In the genomic region with DNA sequence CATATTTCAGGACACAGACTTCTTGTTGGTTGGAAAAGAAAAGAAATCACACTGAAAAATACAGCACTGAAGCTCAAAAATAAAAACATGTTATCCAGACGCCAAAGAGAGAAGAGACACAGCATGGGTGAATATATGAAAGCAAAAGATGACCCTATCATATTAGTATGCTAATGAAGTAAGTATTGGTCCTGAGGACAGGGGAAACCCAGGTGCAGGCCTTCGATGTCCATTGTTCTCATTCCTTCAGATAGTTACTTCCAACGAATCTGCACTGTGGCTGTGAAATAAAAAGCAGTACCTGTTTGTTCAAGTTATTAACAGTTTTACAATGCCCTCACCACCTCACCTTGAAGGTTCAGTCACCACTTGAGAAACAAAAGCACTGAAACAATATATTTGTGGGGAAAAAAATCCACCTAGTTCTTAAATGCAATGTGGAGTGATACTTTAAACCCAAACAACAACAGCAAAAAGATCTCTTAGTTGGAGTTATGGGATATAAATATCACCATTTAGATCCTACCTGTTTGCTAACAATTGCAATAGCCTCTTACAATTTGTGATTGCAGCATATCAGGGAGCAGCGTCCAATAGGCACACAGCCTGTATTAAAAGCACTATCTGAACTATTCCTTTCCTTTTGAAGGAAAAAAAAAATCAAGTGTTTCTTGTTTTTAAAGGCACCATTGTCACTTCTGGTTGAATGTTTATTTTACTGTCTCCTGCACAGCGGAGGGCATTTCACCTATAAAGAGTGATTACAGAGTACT, we compare ENCODE assay signal across 1 cellular context.
TF ChIP-seq lines count a peak whose summit lies in the region.

No MANE protein-coding gene starts in this region.

TF ChIP-seq in WTC11, 78 proteins besides CTCF, POLR2A, EP300 and RAD21 (continued from another document):
- TF ChIP-seq, protein P1, sequence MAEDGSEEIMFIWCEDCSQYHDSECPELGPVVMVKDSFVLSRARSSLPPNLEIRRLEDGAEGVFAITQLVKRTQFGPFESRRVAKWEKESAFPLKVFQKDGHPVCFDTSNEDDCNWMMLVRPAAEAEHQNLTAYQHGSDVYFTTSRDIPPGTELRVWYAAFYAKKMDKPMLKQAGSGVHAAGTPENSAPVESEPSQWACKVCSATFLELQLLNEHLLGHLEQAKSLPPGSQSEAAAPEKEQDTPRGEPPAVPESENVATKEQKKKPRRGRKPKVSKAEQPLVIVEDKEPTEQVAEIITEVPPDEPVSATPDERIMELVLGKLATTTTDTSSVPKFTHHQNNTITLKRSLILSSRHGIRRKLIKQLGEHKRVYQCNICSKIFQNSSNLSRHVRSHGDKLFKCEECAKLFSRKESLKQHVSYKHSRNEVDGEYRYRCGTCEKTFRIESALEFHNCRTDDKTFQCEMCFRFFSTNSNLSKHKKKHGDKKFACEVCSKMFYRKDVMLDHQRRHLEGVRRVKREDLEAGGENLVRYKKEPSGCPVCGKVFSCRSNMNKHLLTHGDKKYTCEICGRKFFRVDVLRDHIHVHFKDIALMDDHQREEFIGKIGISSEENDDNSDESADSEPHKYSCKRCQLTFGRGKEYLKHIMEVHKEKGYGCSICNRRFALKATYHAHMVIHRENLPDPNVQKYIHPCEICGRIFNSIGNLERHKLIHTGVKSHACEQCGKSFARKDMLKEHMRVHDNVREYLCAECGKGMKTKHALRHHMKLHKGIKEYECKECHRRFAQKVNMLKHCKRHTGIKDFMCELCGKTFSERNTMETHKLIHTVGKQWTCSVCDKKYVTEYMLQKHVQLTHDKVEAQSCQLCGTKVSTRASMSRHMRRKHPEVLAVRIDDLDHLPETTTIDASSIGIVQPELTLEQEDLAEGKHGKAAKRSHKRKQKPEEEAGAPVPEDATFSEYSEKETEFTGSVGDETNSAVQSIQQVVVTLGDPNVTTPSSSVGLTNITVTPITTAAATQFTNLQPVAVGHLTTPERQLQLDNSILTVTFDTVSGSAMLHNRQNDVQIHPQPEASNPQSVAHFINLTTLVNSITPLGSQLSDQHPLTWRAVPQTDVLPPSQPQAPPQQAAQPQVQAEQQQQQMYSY (CRISPR knock-in tag; IDR thresholded peaks at IDR 0.05) = no peak
- TF ChIP-seq NFE2L1 (CRISPR knock-in tag; IDR thresholded peaks at IDR 0.05) (no peak), CREB1 (CRISPR knock-in tag; IDR thresholded peaks at IDR 0.05) (no peak), ZNF317 (CRISPR knock-in tag; IDR thresholded peaks at IDR 0.05; ENCODE audit: borderline replicate concordance, low read depth) (no peak), KAT7 (CRISPR knock-in tag; IDR thresholded peaks at IDR 0.05; ENCODE audit: borderline replicate concordance) (no peak), ZNF138 (CRISPR knock-in tag; conservative IDR thresholded peaks at IDR 0.05) (no peak), NFYB (CRISPR knock-in tag; conservative IDR thresholded peaks at IDR 0.05; ENCODE audit: low read depth) (no peak), SMAD3 (CRISPR knock-in tag; IDR thresholded peaks at IDR 0.05; ENCODE audit: borderline replicate concordance) (no peak), RELA (CRISPR knock-in tag; IDR thresholded peaks at IDR 0.05; ENCODE audit: borderline replicate concordance) (no peak), FOXK1 (CRISPR knock-in tag; IDR thresholded peaks at IDR 0.05) (no peak), TCF7 (CRISPR knock-in tag; IDR thresholded peaks at IDR 0.05; ENCODE audit: low read depth) (no peak), NR2C2 (CRISPR knock-in tag; IDR thresholded peaks at IDR 0.05) (no peak), GTF2I (CRISPR knock-in tag; conservative IDR thresholded peaks at IDR 0.05) (no peak), RORB (CRISPR knock-in tag; IDR thresholded peaks at IDR 0.05) (no peak)
- TF ChIP-seq, protein P2, sequence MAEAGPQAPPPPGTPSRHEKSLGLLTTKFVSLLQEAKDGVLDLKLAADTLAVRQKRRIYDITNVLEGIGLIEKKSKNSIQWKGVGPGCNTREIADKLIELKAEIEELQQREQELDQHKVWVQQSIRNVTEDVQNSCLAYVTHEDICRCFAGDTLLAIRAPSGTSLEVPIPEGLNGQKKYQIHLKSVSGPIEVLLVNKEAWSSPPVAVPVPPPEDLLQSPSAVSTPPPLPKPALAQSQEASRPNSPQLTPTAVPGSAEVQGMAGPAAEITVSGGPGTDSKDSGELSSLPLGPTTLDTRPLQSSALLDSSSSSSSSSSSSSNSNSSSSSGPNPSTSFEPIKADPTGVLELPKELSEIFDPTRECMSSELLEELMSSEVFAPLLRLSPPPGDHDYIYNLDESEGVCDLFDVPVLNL (CRISPR knock-in tag; IDR thresholded peaks at IDR 0.05; ENCODE audit: borderline replicate concordance, low read depth) = no peak
- TF ChIP-seq, protein P3, sequence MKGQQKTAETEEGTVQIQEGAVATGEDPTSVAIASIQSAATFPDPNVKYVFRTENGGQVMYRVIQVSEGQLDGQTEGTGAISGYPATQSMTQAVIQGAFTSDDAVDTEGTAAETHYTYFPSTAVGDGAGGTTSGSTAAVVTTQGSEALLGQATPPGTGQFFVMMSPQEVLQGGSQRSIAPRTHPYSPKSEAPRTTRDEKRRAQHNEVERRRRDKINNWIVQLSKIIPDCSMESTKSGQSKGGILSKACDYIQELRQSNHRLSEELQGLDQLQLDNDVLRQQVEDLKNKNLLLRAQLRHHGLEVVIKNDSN (CRISPR knock-in tag; IDR thresholded peaks at IDR 0.05) = no peak
- TF ChIP-seq, protein P4, sequence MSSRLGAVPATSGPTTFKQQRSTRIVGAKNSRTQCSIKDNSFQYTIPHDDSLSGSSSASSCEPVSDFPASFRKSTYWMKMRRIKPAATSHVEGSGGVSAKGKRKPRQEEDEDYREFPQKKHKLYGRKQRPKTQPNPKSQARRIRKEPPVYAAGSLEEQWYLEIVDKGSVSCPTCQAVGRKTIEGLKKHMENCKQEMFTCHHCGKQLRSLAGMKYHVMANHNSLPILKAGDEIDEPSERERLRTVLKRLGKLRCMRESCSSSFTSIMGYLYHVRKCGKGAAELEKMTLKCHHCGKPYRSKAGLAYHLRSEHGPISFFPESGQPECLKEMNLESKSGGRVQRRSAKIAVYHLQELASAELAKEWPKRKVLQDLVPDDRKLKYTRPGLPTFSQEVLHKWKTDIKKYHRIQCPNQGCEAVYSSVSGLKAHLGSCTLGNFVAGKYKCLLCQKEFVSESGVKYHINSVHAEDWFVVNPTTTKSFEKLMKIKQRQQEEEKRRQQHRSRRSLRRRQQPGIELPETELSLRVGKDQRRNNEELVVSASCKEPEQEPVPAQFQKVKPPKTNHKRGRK (CRISPR knock-in tag; IDR thresholded peaks at IDR 0.05; ENCODE audit: borderline replicate concordance) = no peak
- TF ChIP-seq, protein P5, sequence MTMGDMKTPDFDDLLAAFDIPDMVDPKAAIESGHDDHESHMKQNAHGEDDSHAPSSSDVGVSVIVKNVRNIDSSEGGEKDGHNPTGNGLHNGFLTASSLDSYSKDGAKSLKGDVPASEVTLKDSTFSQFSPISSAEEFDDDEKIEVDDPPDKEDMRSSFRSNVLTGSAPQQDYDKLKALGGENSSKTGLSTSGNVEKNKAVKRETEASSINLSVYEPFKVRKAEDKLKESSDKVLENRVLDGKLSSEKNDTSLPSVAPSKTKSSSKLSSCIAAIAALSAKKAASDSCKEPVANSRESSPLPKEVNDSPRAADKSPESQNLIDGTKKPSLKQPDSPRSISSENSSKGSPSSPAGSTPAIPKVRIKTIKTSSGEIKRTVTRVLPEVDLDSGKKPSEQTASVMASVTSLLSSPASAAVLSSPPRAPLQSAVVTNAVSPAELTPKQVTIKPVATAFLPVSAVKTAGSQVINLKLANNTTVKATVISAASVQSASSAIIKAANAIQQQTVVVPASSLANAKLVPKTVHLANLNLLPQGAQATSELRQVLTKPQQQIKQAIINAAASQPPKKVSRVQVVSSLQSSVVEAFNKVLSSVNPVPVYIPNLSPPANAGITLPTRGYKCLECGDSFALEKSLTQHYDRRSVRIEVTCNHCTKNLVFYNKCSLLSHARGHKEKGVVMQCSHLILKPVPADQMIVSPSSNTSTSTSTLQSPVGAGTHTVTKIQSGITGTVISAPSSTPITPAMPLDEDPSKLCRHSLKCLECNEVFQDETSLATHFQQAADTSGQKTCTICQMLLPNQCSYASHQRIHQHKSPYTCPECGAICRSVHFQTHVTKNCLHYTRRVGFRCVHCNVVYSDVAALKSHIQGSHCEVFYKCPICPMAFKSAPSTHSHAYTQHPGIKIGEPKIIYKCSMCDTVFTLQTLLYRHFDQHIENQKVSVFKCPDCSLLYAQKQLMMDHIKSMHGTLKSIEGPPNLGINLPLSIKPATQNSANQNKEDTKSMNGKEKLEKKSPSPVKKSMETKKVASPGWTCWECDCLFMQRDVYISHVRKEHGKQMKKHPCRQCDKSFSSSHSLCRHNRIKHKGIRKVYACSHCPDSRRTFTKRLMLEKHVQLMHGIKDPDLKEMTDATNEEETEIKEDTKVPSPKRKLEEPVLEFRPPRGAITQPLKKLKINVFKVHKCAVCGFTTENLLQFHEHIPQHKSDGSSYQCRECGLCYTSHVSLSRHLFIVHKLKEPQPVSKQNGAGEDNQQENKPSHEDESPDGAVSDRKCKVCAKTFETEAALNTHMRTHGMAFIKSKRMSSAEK (CRISPR knock-in tag; IDR thresholded peaks at IDR 0.05; ENCODE audit: borderline replicate concordance) = no peak
